16 cellular contexts compared by ENCODE assay signal in the genomic region with DNA sequence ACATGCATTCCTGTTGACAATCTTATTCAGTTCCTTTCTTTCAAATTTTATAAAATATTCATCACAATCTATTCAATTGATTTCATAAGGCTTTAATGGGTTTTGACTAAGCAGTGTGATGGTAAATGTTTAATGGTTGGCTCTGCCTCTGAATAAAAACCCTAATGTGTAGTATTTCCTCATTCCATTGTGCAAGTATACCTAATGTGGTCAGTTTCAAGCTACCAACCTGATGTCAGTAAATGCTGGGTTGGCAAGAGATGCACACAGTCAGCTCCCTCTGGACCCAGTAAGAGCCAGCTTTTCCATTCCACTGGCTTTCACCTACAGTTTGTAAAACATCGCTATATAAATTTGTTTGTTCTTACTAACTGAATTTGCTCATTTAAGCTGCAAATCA. TPM values are rescaled to one million over a fixed set of nuclear protein-coding genes. Genes with fewer than 3 reads are reported as not detected.
DNase-seq lines count a peak whose midpoint lies in the region; ATAC-seq and TF ChIP-seq lines count a peak whose summit lies in the region.
"Had no signal": no experiment of that assay in that cellular context is flagged by ENCODE, and none has a peak within 500 bp of the region (broad histone marks: within the 10 kb centered on the region; RNA-seq: fewer than 3 reads in every experiment).

No MANE protein-coding gene starts in this region.

- TF ChIP-seq CTCF in NB4 (IDR thresholded peaks at IDR 0.05; ENCODE audit: low read depth, low read length) (no peak), epithelial cell of esophagus (IDR thresholded peaks at IDR 0.05; ENCODE audit: insufficient read depth, low read depth, low read length, missing control alignments) (no peak)

- H3K4me3 ChIP-seq in NB4 (ENCODE audit: low read depth, low read length) (no peak overlapping the region), epithelial cell of esophagus (ENCODE audit: low read length) (no peak overlapping the region)
- H3K4me3 ChIP-seq: K562 had no signal

- ATAC-seq in GM18907 (IDR thresholded peaks at IDR 0.05; ENCODE audit: unreplicated experiment), result peak; percentile 54
- ATAC-seq: K562, Panc1 had no signal

- DNase-seq in NB4 (ENCODE audit: low read depth) (peak; percentile 8), epithelial cell of esophagus (ENCODE audit: low read depth) (peak; percentile 38), renal cortical epithelial cell (ENCODE audit: low read depth) (peak; percentile 96), SK-N-DZ (ENCODE audit: low spot score) (no peak), NCI-H748 treated with DMSO at 0.1 percent for 48 hours (lab: John Stamatoyannopoulos, UW) (no peak), midbrain (lab: John Stamatoyannopoulos, UW) (no peak)
- DNase-seq: DMS153, H9, NCI-H1436 treated with DMSO at 0.1 percent for 48 hours, NCI-H2081, NCI-H510A treated with DMSO at 0.1 percent for 48 hours, Right ventricle myocardium superior, SK-N-SH had no signal

- TF ChIP-seq POLR2A in NB4 (IDR thresholded peaks at IDR 0.05; ENCODE audit: extremely low read depth, insufficient read length), result no peak

RNA-seq across cellular contexts. Expression of gene METTL25, which starts 53.9 kb away (rescaled TPM):
- total RNA-seq in renal cortical epithelial cell, result 21.6 and 26.0 TPM in 2 replicates
- 3.0 and 3.3 TPM in 2 replicates for polyA plus RNA-seq in SK-N-DZ (2014; cell fraction: cytosol; rRNA removed)
- polyA plus RNA-seq in SK-N-DZ (2014; cell fraction: nucleus; rRNA removed), result 3.7 and 4.0 TPM in 2 replicates

RNA-seq across cellular contexts. Expression of gene CCDC59, which starts 54.1 kb away (rescaled TPM):
- total RNA-seq in renal cortical epithelial cell, result 61.4 and 82.3 TPM in 2 replicates
- polyA plus RNA-seq in SK-N-DZ (2014; cell fraction: cytosol; rRNA removed), result 87.8 and 101 TPM in 2 replicates
- polyA plus RNA-seq in SK-N-DZ (2014; cell fraction: nucleus; rRNA removed), result 77.0 and 80.1 TPM in 2 replicates

Comparison
In these comparisons a context has a peak if more than half of its experiments do, and no peak if none do; other contexts are left out.
1. DNase-seq: peak in NB4 (single experiment), epithelial cell of esophagus (single experiment) and renal cortical epithelial cell (single experiment); none in SK-N-DZ (single experiment), NCI-H748 treated with DMSO at 0.1 percent for 48 hours (single experiment) and midbrain (single experiment).